In the genomic region with DNA sequence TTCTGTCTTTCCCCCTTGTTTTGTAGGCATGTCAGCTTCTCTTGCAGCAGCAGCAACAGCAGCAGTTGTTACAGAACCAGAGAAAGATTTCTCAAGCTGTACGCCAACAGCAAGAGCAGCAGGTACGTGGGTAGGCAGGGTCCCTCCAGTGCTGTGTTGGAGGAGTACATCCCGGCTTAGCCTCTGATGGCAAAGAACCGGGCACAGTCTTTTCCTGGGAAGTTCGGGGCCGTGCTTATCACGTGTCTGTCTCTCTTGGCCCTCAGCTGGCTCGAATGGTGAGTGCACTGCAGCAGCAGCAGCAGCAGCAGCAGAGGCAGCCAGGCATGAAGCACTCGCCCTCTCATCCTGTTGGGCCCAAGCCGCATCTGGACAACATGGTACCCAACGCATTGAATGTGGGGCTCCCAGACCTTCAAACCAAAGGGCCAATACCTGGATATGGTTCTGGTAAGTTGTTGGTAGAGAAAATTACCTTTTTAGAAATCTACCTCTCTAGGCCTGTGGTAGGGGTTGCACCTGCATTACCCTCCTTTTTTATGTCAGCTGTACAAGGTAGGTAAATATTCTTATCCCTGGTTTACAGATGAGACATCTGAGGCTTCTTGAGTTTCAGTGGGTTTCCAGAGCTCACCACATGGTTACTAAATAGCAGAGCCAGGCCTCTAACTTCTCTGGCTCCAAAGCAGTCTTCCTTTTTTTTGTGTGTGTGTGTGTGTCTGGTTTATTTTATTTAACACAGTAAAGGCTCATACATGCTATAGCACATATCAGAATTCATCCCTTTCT, we compare ENCODE assay signal across 15 cellular contexts. TPM values are rescaled to one million over a fixed set of nuclear protein-coding genes. Genes with fewer than 3 reads are reported as not detected.
DNase-seq lines count a peak whose midpoint lies in the region; ATAC-seq, FAIRE-seq and TF ChIP-seq lines count a peak whose summit lies in the region.
"Had no signal": no experiment of that assay in that cellular context is flagged by ENCODE, and none has a peak within 500 bp of the region (broad histone marks: within the 10 kb centered on the region; RNA-seq: fewer than 3 reads in every experiment).

No MANE protein-coding gene starts in this region.

- H3K9me3 ChIP-seq in H9 (ENCODE audit: control insufficient read depth, low read depth, low read length), result no peaks in the 10 kb centered on the region
- H3K9me3 ChIP-seq: tibial nerve had no signal

- peaks cover 8% of the 10 kb centered on the region for H3K36me3 ChIP-seq in bronchial epithelial cell (ENCODE audit: control insufficient read depth, insufficient read depth, low read length)

- no peak overlapping the region for H2BK15ac ChIP-seq in H9 (ENCODE audit: low read depth, low read length)

- H4K91ac ChIP-seq in H9 (ENCODE audit: insufficient read length, low read depth, low read length), result no peak overlapping the region

- ATAC-seq in GM18858 (IDR thresholded peaks at IDR 0.05; ENCODE audit: unreplicated experiment) (peak; percentile 44), GM19463 (IDR thresholded peaks at IDR 0.05; ENCODE audit: unreplicated experiment) (peak; percentile 77), HG02943 (IDR thresholded peaks at IDR 0.05; ENCODE audit: low read depth, unreplicated experiment) (peak; percentile 86)

- H3K4me2 ChIP-seq in H9 (ENCODE audit: insufficient read depth, insufficient read length, low read length), result no peak overlapping the region

- no peaks in the 10 kb centered on the region for H3K79me2 ChIP-seq in H9 (ENCODE audit: insufficient read depth, low read length)
- H3K79me2 ChIP-seq: parathyroid adenoma had no signal

- H3K36me3 Mint-ChIP-seq in CD14-positive monocyte (peaks cover 62 to 85% of the 10 kb centered on the region in 2 donors), H9 (ENCODE audit: insufficient read depth in 1 of 3, low read depth in 3 of 3) (peaks cover 30 to 57% (median 49%) of the 10 kb centered on the region in 3 experiments)

- no peak overlapping the region for H2BK120ac ChIP-seq in H9 (ENCODE audit: low read depth, low read length, poor library complexity, severe bottlenecking)

- no peaks in the 10 kb centered on the region for H3K4me1 Mint-ChIP-seq in CD14-positive monocyte
- H3K4me1 Mint-ChIP-seq in H9, result no peaks in the 10 kb centered on the region

- H2AFZ ChIP-seq in H9 (ENCODE audit: low read length), result no peak overlapping the region
- H2AFZ ChIP-seq: parathyroid adenoma had no signal

- peak; percentile 86 for FAIRE-seq in bronchial epithelial cell (lab: Jason Lieb, UNC)
- FAIRE-seq: endothelial cell of umbilical vein had no signal

- peaks cover 3% of the 10 kb centered on the region for H4K20me1 ChIP-seq in H9 (ENCODE audit: control insufficient read depth, insufficient read depth, insufficient read length)

- no peak overlapping the region for H3K56ac ChIP-seq in H9 (ENCODE audit: insufficient read length, low read depth, low read length)

- no peak overlapping the region for H3K14ac ChIP-seq in H9 (ENCODE audit: insufficient read depth, low read length)

- no peak overlapping the region for H3K18ac ChIP-seq in H9 (ENCODE audit: insufficient read length, low read depth, low read length)

- no peak overlapping the region for H2BK20ac ChIP-seq in H9 (ENCODE audit: low read depth, low read length, poor library complexity, severe bottlenecking)

- no peak overlapping the region for H2AK5ac ChIP-seq in H9 (ENCODE audit: insufficient read length, low read length)

- intact Hi-C loops in CD14-positive monocyte (cut with micrococcal nuclease), result no loop called here

- no peaks in the 10 kb centered on the region for H3K23me2 ChIP-seq in H9 (ENCODE audit: insufficient read length, low read depth, low read length, poor library complexity, severe bottlenecking)

- H3K27me3 ChIP-seq in bronchial epithelial cell (ENCODE audit: control insufficient read depth, insufficient read depth, low read length), result no peaks in the 10 kb centered on the region
- H3K27me3 ChIP-seq in H9 (ENCODE audit: insufficient read depth, low read length), result peaks cover 2% of the 10 kb centered on the region; the same call in 1 of the 2 replicates
- H3K27me3 ChIP-seq: tibial nerve had no signal

- no peak overlapping the region for H3K9ac ChIP-seq in H9 (ENCODE audit: extremely low read depth, insufficient read length, low read length)
- H3K9ac ChIP-seq: parathyroid adenoma had no signal

- no peak overlapping the region for H3K23ac ChIP-seq in H9 (ENCODE audit: insufficient read length, low read depth, low read length)

- H3K4ac ChIP-seq in H9 (ENCODE audit: low read depth, low read length), result no peak overlapping the region

- no peak overlapping the region for H4K8ac ChIP-seq in H9 (replicated peaks; ENCODE audit: insufficient read length, low read depth, low read length)

- no peak overlapping the region for H3T11ph ChIP-seq in H9 (ENCODE audit: low read length)

- H4K5ac ChIP-seq in H9 (ENCODE audit: insufficient read length, low read depth, low read length), result no peak overlapping the region

- no peak overlapping the region for H3K27ac ChIP-seq in H9 (ENCODE audit: insufficient read length, low read depth, low read length)
- H3K27ac ChIP-seq: parathyroid adenoma had no signal

- no peak overlapping the region for H2BK12ac ChIP-seq in H9 (ENCODE audit: insufficient read length, low read depth, low read length)

- H3K27me3 Mint-ChIP-seq in CD14-positive monocyte (ENCODE audit: low read depth in 3 of 3), result peaks cover 0 to 2% (median 0%) of the 10 kb centered on the region in 3 donors
- no peaks in the 10 kb centered on the region for H3K27me3 Mint-ChIP-seq in H9 (ENCODE audit: low read depth)

- no peak overlapping the region for H3K4me3 ChIP-seq in bronchial epithelial cell (ENCODE audit: low read depth, low read length)
- H3K4me3 ChIP-seq: tibial nerve had no signal

- TF ChIP-seq CTCF in bronchial epithelial cell (IDR thresholded peaks at IDR 0.05; ENCODE audit: insufficient read depth, low read length, severe bottlenecking) (no peak), CD14-positive monocyte (IDR thresholded peaks at IDR 0.05) (no peak), H9 (conservative IDR thresholded peaks at IDR 0.05) (no peak)

- H3K79me1 ChIP-seq in H9 (ENCODE audit: insufficient read depth, low read depth, low read length, poor library complexity, severe bottlenecking), result no peaks in the 10 kb centered on the region

- H2BK5ac ChIP-seq in H9 (ENCODE audit: insufficient read length, low read length), result no peak overlapping the region

- H3K4me3 Mint-ChIP-seq in CD14-positive monocyte (no peak overlapping the region), H9 (no peak overlapping the region)

- no peaks in the 10 kb centered on the region for H3K9me3 Mint-ChIP-seq in CD14-positive monocyte
- H3K9me3 Mint-ChIP-seq in H9, result no peaks in the 10 kb centered on the region

- no peaks in the 10 kb centered on the region for H3K4me1 ChIP-seq in H9 (ENCODE audit: insufficient read depth, low read length)
- H3K4me1 ChIP-seq: parathyroid adenoma had no signal

- no CpG with 5 or more reads among the region's 11 CpGs for WGBS in H9 (ENCODE audit: extremely low coverage, insufficient read length, low lambda C conversion rate)

- DNase-seq in bronchial epithelial cell (ENCODE audit: low read depth), result no peak
- no peak for DNase-seq in CD14-positive monocyte (ENCODE audit: low spot score)
- DNase-seq in activated CD4-positive, CD25-positive, alpha-beta regulatory T cell (lab: John Stamatoyannopoulos, UW), result no peak
- no peak for DNase-seq in 8988T
- no peak for DNase-seq in H9
- DNase-seq: GDM1, midbrain, MV-4-11, OCI-M1 had no signal

- H3K27ac Mint-ChIP-seq in CD14-positive monocyte (no peak overlapping the region), H9 (no peak overlapping the region; a peak in 1 of 7 replicates)

RNA-seq across cellular contexts. Expression of gene ADSL, which starts 45.2 kb away (rescaled TPM):
- total RNA-seq in bronchial epithelial cell, result 57.1 and 110 TPM in 2 replicates
- 10 to 100 TPM; 65.1 to 82.3 TPM for polyA plus RNA-seq in CD14-positive monocyte
- total RNA-seq in H9 (2021), result 172 and 175 TPM in 2 replicates
